ENCODE assay signal across 8 cellular contexts in the genomic region with DNA sequence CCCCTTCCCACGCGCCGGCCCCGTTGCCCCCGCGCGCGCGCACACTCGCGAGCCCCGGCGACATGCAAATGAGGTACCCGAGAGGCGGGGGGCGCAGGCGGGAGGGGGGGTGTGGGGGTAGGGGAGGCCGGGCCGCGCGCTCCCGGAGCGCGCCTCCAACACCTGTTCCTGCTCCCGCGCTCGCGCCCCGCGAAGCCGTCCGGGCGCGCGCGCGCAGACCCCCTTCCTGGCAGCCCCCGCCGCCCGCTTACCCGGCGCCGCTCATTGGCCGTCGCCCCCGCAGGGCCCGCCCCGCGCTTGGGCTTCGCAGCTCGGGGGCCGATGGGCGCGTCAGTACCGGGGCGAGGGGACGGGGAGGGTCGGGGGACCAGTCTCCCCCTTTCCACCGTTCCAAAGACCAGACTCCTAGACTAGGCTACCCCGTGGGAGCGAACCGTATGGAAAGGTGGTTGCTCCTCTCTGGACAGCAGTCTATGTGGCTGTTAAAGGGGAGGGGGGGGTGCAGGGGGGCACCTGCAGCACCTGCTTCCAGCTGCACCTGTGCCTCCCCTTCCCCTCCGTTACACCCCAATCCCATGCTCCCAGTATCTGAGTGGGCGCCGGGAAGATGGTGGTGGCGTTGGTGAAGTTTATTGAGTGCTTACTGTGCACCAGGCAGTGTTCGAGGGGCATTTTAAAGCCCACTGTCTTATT. TPM values are rescaled to one million over a fixed set of nuclear protein-coding genes. Genes with fewer than 3 reads are reported as not detected.
DNase-seq lines count a peak whose midpoint lies in the region; ATAC-seq, FAIRE-seq and TF ChIP-seq lines count a peak whose summit lies in the region.

No MANE protein-coding gene starts in this region.

- FAIRE-seq in HTR-8/SVneo (lab: Jason Lieb, UNC), result no peak

- peaks cover 0 to 5% of the 10 kb centered on the region in 2 donors for H3K4me1 ChIP-seq in lung (ENCODE audit: control insufficient read depth in 2 of 2, insufficient read depth in 2 of 2, low read length in 2 of 2)

- H3K27ac Mint-ChIP-seq in central memory CD8-positive, alpha-beta T cell (ENCODE audit: low read depth), result peak overlapping the region; percentile 91
- no peak overlapping the region for H3K27ac Mint-ChIP-seq in stimulated activated naive CD8-positive, alpha-beta T cell treated with anti-CD3 and anti-CD28 coated beads, Interleukin-15, Interleukin-2, amounts not matched to agents 100 ng/mL and 50 ng/mL, for 24 hours

- peak overlapping the region; percentile 52 for H3K4me3 ChIP-seq in lung

- peak overlapping the region; percentile 88 to 90 for H3K27ac ChIP-seq in lung (ENCODE audit: low read depth in 1 of 2, low read length in 1 of 2)

- H3K27me3 ChIP-seq in lung (ENCODE audit: control insufficient read depth, insufficient read depth), result no peaks in the 10 kb centered on the region

- peaks cover 9% of the 10 kb centered on the region for H3K36me3 Mint-ChIP-seq in central memory CD8-positive, alpha-beta T cell (ENCODE audit: insufficient read depth)
- H3K36me3 Mint-ChIP-seq in stimulated activated naive CD8-positive, alpha-beta T cell treated with anti-CD3 and anti-CD28 coated beads, Interleukin-15, Interleukin-2, amounts not matched to agents 100 ng/mL and 50 ng/mL, for 24 hours (ENCODE audit: low read depth), result peaks cover 32% of the 10 kb centered on the region

- peak overlapping the region; percentile 94 for H3K4me3 Mint-ChIP-seq in central memory CD8-positive, alpha-beta T cell
- peak overlapping the region; percentile 85 for H3K4me3 Mint-ChIP-seq in stimulated activated naive CD8-positive, alpha-beta T cell treated with anti-CD3 and anti-CD28 coated beads, Interleukin-15, Interleukin-2, amounts not matched to agents 100 ng/mL and 50 ng/mL, for 24 hours

- no peaks in the 10 kb centered on the region for H3K9me3 ChIP-seq in lung (ENCODE audit: control insufficient read depth in 2 of 2, insufficient read depth in 1 of 2, low read length in 1 of 2)

- ATAC-seq in GM19395 (IDR thresholded peaks at IDR 0.05; ENCODE audit: unreplicated experiment) (peak; percentile 3), lung (ENCODE audit: insufficient read depth, low FRiP score) (no peak)
- ATAC-seq in central memory CD8-positive, alpha-beta T cell (replicated peaks; ENCODE audit: extremely low read depth, poor library complexity, severe bottlenecking), result no peak

- H3K9me3 Mint-ChIP-seq in central memory CD8-positive, alpha-beta T cell, result no peaks in the 10 kb centered on the region
- H3K9me3 Mint-ChIP-seq in stimulated activated naive CD8-positive, alpha-beta T cell treated with anti-CD3 and anti-CD28 coated beads, Interleukin-15, Interleukin-2, amounts not matched to agents 100 ng/mL and 50 ng/mL, for 24 hours, result no peaks in the 10 kb centered on the region

- peak; percentile 88 for DNase-seq in COR-L47 (lab: John Stamatoyannopoulos, UW)
- peak; percentile 65 for DNase-seq in HTR-8/SVneo (ENCODE audit: insufficient read length, low spot score)
- DNase-seq in central memory CD8-positive, alpha-beta T cell (ENCODE audit: low spot score in 2 of 2), result no peak
- peak; percentile 53 for DNase-seq in lung (ENCODE audit: low spot score)
- no peak for DNase-seq in islet precursor cell

- H3K36me3 ChIP-seq in lung (ENCODE audit: control insufficient read depth in 2 of 2, insufficient read depth in 2 of 2, low read length in 2 of 2), result peaks cover 0 to 20% of the 10 kb centered on the region in 2 donors

- peaks cover 36% of the 10 kb centered on the region for H3K4me1 Mint-ChIP-seq in central memory CD8-positive, alpha-beta T cell
- H3K4me1 Mint-ChIP-seq in stimulated activated naive CD8-positive, alpha-beta T cell treated with anti-CD3 and anti-CD28 coated beads, Interleukin-15, Interleukin-2, amounts not matched to agents 100 ng/mL and 50 ng/mL, for 24 hours (ENCODE audit: low read depth), result peaks cover 37% of the 10 kb centered on the region

- TF ChIP-seq CTCF in lung (IDR thresholded peaks at IDR 0.05; ENCODE audit: control extremely low read depth, extremely low read depth), result no peak

- no peaks in the 10 kb centered on the region for H3K27me3 Mint-ChIP-seq in central memory CD8-positive, alpha-beta T cell
- no peaks in the 10 kb centered on the region for H3K27me3 Mint-ChIP-seq in stimulated activated naive CD8-positive, alpha-beta T cell treated with anti-CD3 and anti-CD28 coated beads, Interleukin-15, Interleukin-2, amounts not matched to agents 100 ng/mL and 50 ng/mL, for 24 hours

- WGBS in lung, 2 donors, result 1 to 2% methylated on average over 29 to 66 of the region's 67 CpGs

TF ChIP-seq in PFSK-1, 5 proteins besides CTCF, POLR2A, EP300 and RAD21:
- TF ChIP-seq FOXP2 (optimal IDR thresholded peaks at IDR 0.05; ENCODE audit: borderline replicate concordance, extremely low read depth, extremely low read length, insufficient read depth) (no peak), POLR2AphosphoS5 (IDR thresholded peaks at IDR 0.05; ENCODE audit: low read depth, low read length) (peak; percentile 26; the same call in 1 of the 2 replicates)

RNA-seq across cellular contexts. Expression of a gene that starts 0.4 kb away (rescaled TPM):
- polyA plus RNA-seq in PFSK-1 (2012; ENCODE audit: insufficient read length, low read depth), result 27.2 TPM
- 10 to 100 TPM; 12.6 to 26.3 TPM for total RNA-seq in lung
- 10 to 100 TPM; 30.1 to 62.5 TPM for polyA plus RNA-seq in lung

RNA-seq across cellular contexts. Expression of a gene that starts 1.2 kb away (rescaled TPM):
- 18.3 TPM for polyA plus RNA-seq in PFSK-1 (2012; ENCODE audit: insufficient read length, low read depth)
- 10 to 100 TPM in 1 of 2 donors, 1 to 10 TPM in 1; 5.6 to 17.6 TPM for total RNA-seq in lung
- 10 to 100 TPM in 1 of 2 donors, 1 to 10 TPM in 1; 7.5 to 12.3 TPM for polyA plus RNA-seq in lung

RNA-seq across cellular contexts. Expression of a gene that starts 5.0 kb away (rescaled TPM):
- polyA plus RNA-seq in PFSK-1 (2012; ENCODE audit: insufficient read length, low read depth), result 18.1 TPM
- 10 to 100 TPM in 1 of 2 donors, 1 to 10 TPM in 1; 5.1 to 19.3 TPM for total RNA-seq in lung
- 10 to 100 TPM in 1 of 2 donors, 1 to 10 TPM in 1; 8.4 to 11.7 TPM for polyA plus RNA-seq in lung

RNA-seq across cellular contexts. Expression of a gene that starts 19.8 kb away (rescaled TPM):
- polyA plus RNA-seq in PFSK-1 (2012; ENCODE audit: insufficient read length, low read depth), result 81.3 TPM
- total RNA-seq in lung, result 10 to 100 TPM in 1 of 2 donors, 1 to 10 TPM in 1; 4.3 to 20.8 TPM
- polyA plus RNA-seq in lung, result 10 to 100 TPM in 1 of 2 donors, 1 to 10 TPM in 1; 6.5 to 13.6 TPM

RNA-seq across cellular contexts. Expression of a gene that starts 23.9 kb away (rescaled TPM):
- 17.3 TPM for polyA plus RNA-seq in PFSK-1 (2012; ENCODE audit: insufficient read length, low read depth)
- 1 to 10 TPM; 6.3 to 9.4 TPM for total RNA-seq in lung
- 1 to 10 TPM; 6.5 to 7.2 TPM for polyA plus RNA-seq in lung

Comparison
In these comparisons a context has a peak if more than half of its experiments do, and no peak if none do; other contexts are left out.
1. DNase-seq: peak in COR-L47 (single experiment), HTR-8/SVneo (single experiment) and lung (single experiment); none in central memory CD8-positive, alpha-beta T cell (0 of 2) and islet precursor cell (single experiment).